ENCODE assay signal across 8 cellular contexts in genomic region chr14:21734457-21735074, GRCh38.
A peak's percentile ranks its signal among the peaks of the same experiment; 100 is the strongest.
DNase-seq lines count a peak whose midpoint lies in the region; ATAC-seq and TF ChIP-seq lines count a peak whose summit lies in the region.

No MANE protein-coding gene starts in this region.

- H3K4me3 ChIP-seq in RWPE2 (ENCODE audit: severe bottlenecking) = no peak overlapping the region

- ATAC-seq in activated CD4-positive, alpha-beta T cell treated with anti-CD3 and anti-CD28 coated beads for 36 hours = peak; percentile 52
- 0 out of 3 replicates have a peak, but pooled peaks have one; percentile 31 for ATAC-seq in RWPE2 (ENCODE audit: low read depth)
- no peak for ATAC-seq in HG03095 (IDR thresholded peaks at IDR 0.05; ENCODE audit: unreplicated experiment)

- H3K4me1 ChIP-seq in RWPE2 (ENCODE audit: insufficient read depth, poor library complexity, severe bottlenecking) = no peaks in the 10 kb centered on the region

- H3K27me3 ChIP-seq in RWPE2 (ENCODE audit: insufficient read depth, poor library complexity, severe bottlenecking) = peaks cover 41% of the 10 kb centered on the region

- no peak overlapping the region for H3K27ac ChIP-seq in RWPE2 (ENCODE audit: poor library complexity, severe bottlenecking)

- TF ChIP-seq CTCF in RWPE2 (IDR thresholded peaks at IDR 0.05; ENCODE audit: poor library complexity, severe bottlenecking) (peak; percentile 88), nephron progenitor cell (IDR thresholded peaks at IDR 0.05) (peak; percentile 72)

- no peaks in the 10 kb centered on the region for H3K9me3 ChIP-seq in RWPE2 (ENCODE audit: severe bottlenecking)

- H3K4me1 Mint-ChIP-seq in activated CD4-positive, alpha-beta T cell treated with anti-CD3 and anti-CD28 coated beads for 36 hours = peaks cover 10% of the 10 kb centered on the region
- H3K4me1 Mint-ChIP-seq in nephron progenitor cell = peaks cover 5% of the 10 kb centered on the region

- H3K27ac Mint-ChIP-seq in activated CD4-positive, alpha-beta T cell treated with anti-CD3 and anti-CD28 coated beads for 36 hours = peak overlapping the region; percentile 1
- no peak overlapping the region for H3K27ac Mint-ChIP-seq in nephron progenitor cell

- peak; percentile 45 for DNase-seq in activated CD4-positive, alpha-beta T cell treated with anti-CD3 and anti-CD28 coated beads for 36 hours
- no peak for DNase-seq in activated CD4-positive, alpha-beta T cell treated with anti-CD3 and anti-CD28 coated beads, Interleukin-2, amount 50 U/mL, for 48 hours
- peak; percentile 68 for DNase-seq in HT-29 (ENCODE audit: low spot score)
- DNase-seq in RWPE2 (ENCODE audit: low spot score) = no peak
- peak; percentile 40 for DNase-seq in cerebellar cortex (ENCODE audit: low spot score)
- peak; percentile 35 for DNase-seq in nephron progenitor cell
- no peak for DNase-seq in T-helper 9 cell

- no peaks in the 10 kb centered on the region for H3K9me3 Mint-ChIP-seq in activated CD4-positive, alpha-beta T cell treated with anti-CD3 and anti-CD28 coated beads for 36 hours (ENCODE audit: low read depth)
- H3K9me3 Mint-ChIP-seq in nephron progenitor cell = no peaks in the 10 kb centered on the region

- POLR2A ChIA-PET in activated CD4-positive, alpha-beta T cell treated with anti-CD3 and anti-CD28 coated beads for 36 hours (lab: Charles Lee) = no interaction called here

- CTCF ChIA-PET in activated CD4-positive, alpha-beta T cell treated with anti-CD3 and anti-CD28 coated beads for 36 hours (lab: Charles Lee) = interaction anchor here (0.6 to 3.3 kb wide), 16 partner anchors 8 to 835 kb away, joined by 3 to 25 read pairs (median 4); no protein-coding TSS in a partner anchor

- intact Hi-C loops in activated CD4-positive, alpha-beta T cell treated with anti-CD3 and anti-CD28 coated beads for 36 hours (cut with DNase I, micrococcal nuclease) = no loop called here

- no peaks in the 10 kb centered on the region for H3K36me3 ChIP-seq in RWPE2 (ENCODE audit: low read depth)

- peak overlapping the region; percentile 63 for H3K4me3 Mint-ChIP-seq in activated CD4-positive, alpha-beta T cell treated with anti-CD3 and anti-CD28 coated beads for 36 hours
- H3K4me3 Mint-ChIP-seq in nephron progenitor cell = no peak overlapping the region

- no peaks in the 10 kb centered on the region for H3K36me3 Mint-ChIP-seq in activated CD4-positive, alpha-beta T cell treated with anti-CD3 and anti-CD28 coated beads for 36 hours (ENCODE audit: low read depth)
- H3K36me3 Mint-ChIP-seq in nephron progenitor cell (ENCODE audit: low read depth) = no peaks in the 10 kb centered on the region

- peaks cover 35% of the 10 kb centered on the region for H3K27me3 Mint-ChIP-seq in activated CD4-positive, alpha-beta T cell treated with anti-CD3 and anti-CD28 coated beads for 36 hours
- H3K27me3 Mint-ChIP-seq in nephron progenitor cell (ENCODE audit: low read depth, poor library complexity) = peaks cover 43% of the 10 kb centered on the region

Comparison
In these comparisons a context has a peak if more than half of its experiments do, and no peak if none do; other contexts are left out.
1. DNase-seq: peak in activated CD4-positive, alpha-beta T cell treated with anti-CD3 and anti-CD28 coated beads for 36 hours (single experiment), HT-29 (single experiment), cerebellar cortex (single experiment) and nephron progenitor cell (single experiment); none in activated CD4-positive, alpha-beta T cell treated with anti-CD3 and anti-CD28 coated beads, Interleukin-2, amount 50 U/mL, for 48 hours (0 of 2), RWPE2 (single experiment) and T-helper 9 cell (single experiment).